In genomic region chr1:37480125-37480466, GRCh38 we compare ENCODE assay signal across 8 cellular contexts. TPM values are rescaled to one million over a fixed set of nuclear protein-coding genes. Genes with fewer than 3 reads are reported as not detected.
DNase-seq lines count a peak whose midpoint lies in the region; ATAC-seq and TF ChIP-seq lines count a peak whose summit lies in the region.

No MANE protein-coding gene starts in this region.

- H2BK5ac ChIP-seq in mesendoderm (ENCODE audit: low read length): no peak overlapping the region

- H3K4me1 ChIP-seq in left ventricle myocardium inferior (peaks cover 68% of the 10 kb centered on the region), mesendoderm (ENCODE audit: control insufficient read depth, low read depth, low read length) (peaks cover 13% of the 10 kb centered on the region)

- no peak; the same call in 1 of the 2 replicates for TF ChIP-seq CTCF in HFFc6 (IDR thresholded peaks at IDR 0.05)
- no peak for TF ChIP-seq CTCF in left ventricle myocardium inferior (IDR thresholded peaks at IDR 0.05; ENCODE audit: borderline replicate concordance)

- ATAC-seq in stimulated activated memory B cell treated with anti-CD40 and anti-IgM and Interleukin-4, amounts not matched to agents 10 μg/mL and 1 μg/mL and 100 μg/mL, for 72 hours: no peak
- ATAC-seq in HG02885 (IDR thresholded peaks at IDR 0.05; ENCODE audit: poor library complexity, unreplicated experiment): no peak

- no peak overlapping the region for H3K4me2 ChIP-seq in mesendoderm (ENCODE audit: low read length)

- intact Hi-C loops in activated CD4-positive, alpha-beta memory T cell treated with anti-CD3 and anti-CD28 coated beads for 36 hours (cut with micrococcal nuclease): no loop called here
- intact Hi-C loops in left ventricle myocardium inferior (cut with micrococcal nuclease): no loop called here

- no peak overlapping the region for H3K18ac ChIP-seq in mesendoderm (ENCODE audit: low read length)

- WGBS in mesendoderm (ENCODE audit: extremely low coverage, insufficient coverage, low lambda C conversion rate): no CpG with 5 or more reads among the region's 5 CpGs

- no peaks in the 10 kb centered on the region for H3K27me3 ChIP-seq in left ventricle myocardium inferior (ENCODE audit: low read depth)
- H3K27me3 ChIP-seq in mesendoderm (ENCODE audit: insufficient read depth, low read length, poor library complexity): no peaks in the 10 kb centered on the region

- peaks cover 26% of the 10 kb centered on the region for H3K36me3 Mint-ChIP-seq in HFFc6 (ENCODE audit: low read depth)
- H3K36me3 Mint-ChIP-seq in activated CD4-positive, alpha-beta memory T cell treated with anti-CD3 and anti-CD28 coated beads for 36 hours: peaks cover 86% of the 10 kb centered on the region
- H3K36me3 Mint-ChIP-seq in stimulated activated memory B cell treated with anti-CD40 and anti-IgM and Interleukin-4, amounts not matched to agents 10 μg/mL and 1 μg/mL and 100 μg/mL, for 72 hours: peaks cover 75% of the 10 kb centered on the region

- H3K4me1 Mint-ChIP-seq in HFFc6 (ENCODE audit: low read depth): peaks cover 57% of the 10 kb centered on the region
- peaks cover 38% of the 10 kb centered on the region for H3K4me1 Mint-ChIP-seq in activated CD4-positive, alpha-beta memory T cell treated with anti-CD3 and anti-CD28 coated beads for 36 hours (ENCODE audit: low read depth)
- H3K4me1 Mint-ChIP-seq in stimulated activated memory B cell treated with anti-CD40 and anti-IgM and Interleukin-4, amounts not matched to agents 10 μg/mL and 1 μg/mL and 100 μg/mL, for 72 hours: peaks cover 71% of the 10 kb centered on the region

- H2BK15ac ChIP-seq in mesendoderm (replicated peaks; ENCODE audit: low read depth): no peak overlapping the region

- H3K9me3 ChIP-seq in left ventricle myocardium inferior (replicated peaks): no peaks in the 10 kb centered on the region

- H3K9me3 Mint-ChIP-seq in HFFc6: no peaks in the 10 kb centered on the region
- no peaks in the 10 kb centered on the region for H3K9me3 Mint-ChIP-seq in activated CD4-positive, alpha-beta memory T cell treated with anti-CD3 and anti-CD28 coated beads for 36 hours
- no peaks in the 10 kb centered on the region for H3K9me3 Mint-ChIP-seq in stimulated activated memory B cell treated with anti-CD40 and anti-IgM and Interleukin-4, amounts not matched to agents 10 μg/mL and 1 μg/mL and 100 μg/mL, for 72 hours

- CTCF ChIA-PET in activated CD4-positive, alpha-beta memory T cell treated with anti-CD3 and anti-CD28 coated beads for 36 hours (lab: Charles Lee): interaction anchor here (1.3 to 11.1 kb wide), 3 partner anchors 6 to 29 kb away, joined by 4 to 157 read pairs (median 6); no protein-coding TSS in a partner anchor

- peaks cover 8% of the 10 kb centered on the region for H3K27me3 Mint-ChIP-seq in HFFc6 (ENCODE audit: insufficient read depth)
- H3K27me3 Mint-ChIP-seq in activated CD4-positive, alpha-beta memory T cell treated with anti-CD3 and anti-CD28 coated beads for 36 hours: no peaks in the 10 kb centered on the region
- H3K27me3 Mint-ChIP-seq in stimulated activated memory B cell treated with anti-CD40 and anti-IgM and Interleukin-4, amounts not matched to agents 10 μg/mL and 1 μg/mL and 100 μg/mL, for 72 hours: no peaks in the 10 kb centered on the region

- H2AK5ac ChIP-seq in mesendoderm (ENCODE audit: low read length): no peak overlapping the region

- H3K56ac ChIP-seq in mesendoderm (ENCODE audit: low read length): no peak overlapping the region

- no peak overlapping the region for H3K4ac ChIP-seq in mesendoderm (ENCODE audit: low read depth, low read length)

- H3K23ac ChIP-seq in mesendoderm (ENCODE audit: low read length): no peak overlapping the region

- H3K9ac ChIP-seq in mesendoderm (ENCODE audit: low read length): no peak overlapping the region

- H3K4me3 ChIP-seq in left ventricle myocardium inferior (peak overlapping the region; percentile 83), mesendoderm (ENCODE audit: low read length) (no peak overlapping the region)

- H3K79me2 ChIP-seq in mesendoderm (ENCODE audit: control insufficient read depth, insufficient read depth, low read length): peaks cover 31% of the 10 kb centered on the region

- no peak overlapping the region for H2BK120ac ChIP-seq in mesendoderm (ENCODE audit: low read depth, low read length)

- H3K36me3 ChIP-seq in left ventricle myocardium inferior (peaks cover 69% of the 10 kb centered on the region), mesendoderm (ENCODE audit: control insufficient read depth, insufficient read depth, low read length) (peaks cover 13% of the 10 kb centered on the region)

- POLR2A ChIA-PET in activated CD4-positive, alpha-beta memory T cell treated with anti-CD3 and anti-CD28 coated beads for 36 hours (lab: Charles Lee): interaction anchor here (1.3 to 2.3 kb wide), 2 partner anchors 12 to 34 kb away, joined by 3 to 25 read pairs; partner anchors contain the start of gene MEAF6

- peak overlapping the region; percentile 89; the same call in 1 of the 2 replicates for H3K4me3 Mint-ChIP-seq in HFFc6
- H3K4me3 Mint-ChIP-seq in activated CD4-positive, alpha-beta memory T cell treated with anti-CD3 and anti-CD28 coated beads for 36 hours: peak overlapping the region; percentile 94
- peak overlapping the region; percentile 97 for H3K4me3 Mint-ChIP-seq in stimulated activated memory B cell treated with anti-CD40 and anti-IgM and Interleukin-4, amounts not matched to agents 10 μg/mL and 1 μg/mL and 100 μg/mL, for 72 hours

- no peak for DNase-seq in HFFc6
- DNase-seq in activated CD4-positive, alpha-beta memory T cell treated with anti-CD3 and anti-CD28 coated beads for 36 hours: no peak
- no peak for DNase-seq in left ventricle myocardium inferior
- no peak for DNase-seq in NCI-H345 treated with DMSO at 0.1 percent for 48 hours (lab: John Stamatoyannopoulos, UW; ENCODE audit: unreplicated experiment)
- no peak for DNase-seq in mesendoderm
- DNase-seq in HT-29 (ENCODE audit: low spot score): no peak

- H4K8ac ChIP-seq in mesendoderm (ENCODE audit: low read depth, low read length): no peak overlapping the region

- peak overlapping the region; percentile 91 for H3K27ac ChIP-seq in left ventricle myocardium inferior (replicated peaks)
- no peak overlapping the region for H3K27ac ChIP-seq in mesendoderm (ENCODE audit: low read depth, low read length)

- H3K27ac Mint-ChIP-seq in HFFc6: peak overlapping the region; percentile 100
- H3K27ac Mint-ChIP-seq in activated CD4-positive, alpha-beta memory T cell treated with anti-CD3 and anti-CD28 coated beads for 36 hours: peak overlapping the region; percentile 100
- H3K27ac Mint-ChIP-seq in stimulated activated memory B cell treated with anti-CD40 and anti-IgM and Interleukin-4, amounts not matched to agents 10 μg/mL and 1 μg/mL and 100 μg/mL, for 72 hours: peak overlapping the region; percentile 97

- H3K79me1 ChIP-seq in mesendoderm (ENCODE audit: low read length): peaks cover 20% of the 10 kb centered on the region

- H4K5ac ChIP-seq in mesendoderm (ENCODE audit: low read length): no peak overlapping the region

RNA-seq across cellular contexts. Expression of gene ZC3H12A, which starts 5.7 kb away (rescaled TPM):
- 1 to 10 TPM; 5.6 to 7.0 (median 6.3) TPM for total RNA-seq in HFFc6 (2021; fragmentation: NEBNext Ultra II Directional; extraction: Animal tissue kit (Norgen Biotek cat#: 25700))
- 10 to 100 TPM; 39.0 to 40.8 TPM for total RNA-seq in activated CD4-positive, alpha-beta memory T cell treated with anti-CD3 and anti-CD28 coated beads for 36 hours
- total RNA-seq in left ventricle myocardium inferior: 4.9 TPM
- 5.6 TPM for polyA plus RNA-seq in mesendoderm (2013, experiment 1 of 2)
- polyA plus RNA-seq in mesendoderm (2013, experiment 2 of 2): 6.0 TPM
- 99.3 and 105 TPM in 2 replicates for total RNA-seq in HT-29 (2014; rRNA removed; shearing (Covaris generic))

RNA-seq across cellular contexts. Expression of gene MEAF6, which starts 34.5 kb away (rescaled TPM):
- 10 to 100 TPM; 52.6 to 63.8 (median 56.9) TPM for total RNA-seq in HFFc6 (2021; fragmentation: NEBNext Ultra II Directional; extraction: Animal tissue kit (Norgen Biotek cat#: 25700))
- 10 to 100 TPM; 89.6 to 89.7 TPM for total RNA-seq in activated CD4-positive, alpha-beta memory T cell treated with anti-CD3 and anti-CD28 coated beads for 36 hours
- total RNA-seq in left ventricle myocardium inferior: 34.1 TPM
- 42.9 TPM for polyA plus RNA-seq in mesendoderm (2013, experiment 1 of 2)
- polyA plus RNA-seq in mesendoderm (2013, experiment 2 of 2): 44.9 TPM
- total RNA-seq in HT-29 (2014; rRNA removed; shearing (Covaris generic)): 23.5 and 52.8 TPM in 2 replicates
